28 cellular contexts compared by ENCODE assay signal in the genomic region with DNA sequence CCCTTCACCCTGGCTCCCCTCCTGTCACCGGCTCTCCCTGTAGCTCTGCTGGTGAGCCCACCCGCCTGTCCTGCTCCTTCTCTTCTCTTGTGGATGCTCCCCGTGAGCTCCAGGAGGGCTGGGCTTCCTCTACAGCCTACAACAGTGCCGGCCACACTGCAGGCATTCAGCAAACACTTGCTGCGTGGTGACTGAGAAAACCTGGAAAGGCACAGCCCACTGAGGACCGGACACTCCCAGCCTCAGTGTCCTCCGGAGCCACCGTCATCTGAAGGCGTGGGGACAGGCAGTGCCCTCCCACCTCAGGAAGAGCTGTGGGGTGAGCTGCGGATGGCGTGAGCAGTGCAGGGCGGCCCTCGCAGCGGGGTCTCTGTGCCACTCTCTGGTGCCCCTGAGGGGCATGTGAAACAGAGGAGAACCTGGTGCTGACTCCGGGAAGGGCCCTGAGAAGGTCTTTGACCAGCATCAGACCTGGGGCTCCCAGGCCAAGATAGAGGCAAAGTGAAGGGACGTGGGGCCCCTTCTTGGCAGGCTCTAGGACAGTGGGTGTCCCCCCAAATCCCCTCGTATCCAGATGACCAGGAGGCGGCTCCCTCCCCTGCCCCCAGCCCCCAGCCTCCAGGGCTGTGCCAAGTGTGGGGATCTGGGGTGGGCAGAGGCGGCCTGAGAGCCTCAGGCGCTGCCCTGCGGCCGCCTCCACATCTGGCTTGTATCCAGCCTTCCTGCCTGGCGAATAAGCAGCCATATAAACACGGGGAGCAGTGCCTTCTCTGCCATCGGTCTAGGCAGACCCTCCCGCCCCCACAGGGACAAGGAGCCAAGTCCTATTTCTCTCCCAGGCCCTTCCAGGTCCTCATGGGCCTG. TPM values are rescaled to one million over a fixed set of nuclear protein-coding genes. Genes with fewer than 3 reads are reported as not detected.
A peak's percentile ranks its signal among the peaks of the same experiment; 100 is the strongest.
DNase-seq lines count a peak whose midpoint lies in the region; ATAC-seq and TF ChIP-seq lines count a peak whose summit lies in the region.
"Had no signal": no experiment of that assay in that cellular context is flagged by ENCODE, and none has a peak within 500 bp of the region (broad histone marks: within the 10 kb centered on the region; RNA-seq: fewer than 3 reads in every experiment).

No MANE protein-coding gene starts in this region.

- H3K4me1 ChIP-seq in BLaER1 (peaks cover 92% of the 10 kb centered on the region), IMR-90 (ENCODE audit: control insufficient read depth, insufficient read depth, low read length) (no peaks in the 10 kb centered on the region; the same call in 1 of the 2 replicates), body of pancreas (peaks cover 37% of the 10 kb centered on the region), psoas muscle (no peaks in the 10 kb centered on the region), trophoblast cell (ENCODE audit: control insufficient read depth in 1 of 2, insufficient read depth in 2 of 2, low read length in 2 of 2) (peaks cover 0 to 2% of the 10 kb centered on the region in 2 experiments)
- H3K4me1 ChIP-seq: Caco-2 had no signal

- H4K12ac ChIP-seq in trophoblast cell (ENCODE audit: low read depth, low read length), result no peak overlapping the region

- no peak overlapping the region for H3K56ac ChIP-seq in IMR-90 (ENCODE audit: extremely low read depth, insufficient read depth, low read length)

- H2BK20ac ChIP-seq in IMR-90 (ENCODE audit: low read depth, low read length), result no peak overlapping the region

- in situ Hi-C loops in IMR-90 (cut with MboI; ENCODE audit: low sequenced_read_pairs), result no loop called here

- peak overlapping the region; percentile 32; the same call in 1 of the 2 replicates for H3K9ac ChIP-seq in BLaER1
- no peak overlapping the region for H3K9ac ChIP-seq in IMR-90 (ENCODE audit: low read depth, low read length)
- H3K9ac ChIP-seq in trophoblast cell (ENCODE audit: low read length), result no peak overlapping the region

- H4K91ac ChIP-seq in IMR-90 (ENCODE audit: insufficient read depth, low read depth, low read length) (no peak overlapping the region), trophoblast cell (ENCODE audit: low read depth, low read length) (no peak overlapping the region)

- POLR2A ChIA-PET in IMR-90 (lab: Charles Lee; ENCODE audit: unreplicated experiment), result no interaction called here

- no peaks in the 10 kb centered on the region for H3K79me1 ChIP-seq in IMR-90 (ENCODE audit: low read depth in 1 of 2, low read length in 2 of 2)
- no peaks in the 10 kb centered on the region for H3K79me1 ChIP-seq in trophoblast cell (ENCODE audit: low read length)

- peaks cover 93% of the 10 kb centered on the region for H4K20me1 ChIP-seq in BLaER1
- H4K20me1 ChIP-seq in IMR-90 (ENCODE audit: insufficient read depth, low read length), result no peaks in the 10 kb centered on the region; the same call in 1 of the 2 replicates

- no peaks in the 10 kb centered on the region for H3K27me3 ChIP-seq in BLaER1
- peaks cover 8% of the 10 kb centered on the region; the same call in 1 of the 2 replicates for H3K27me3 ChIP-seq in IMR-90 (ENCODE audit: control insufficient read depth, insufficient read depth, low read length)
- no peaks in the 10 kb centered on the region for H3K27me3 ChIP-seq in body of pancreas
- peaks cover 0 to 3% (median 0%) of the 10 kb centered on the region in 3 donors for H3K27me3 ChIP-seq in psoas muscle (ENCODE audit: insufficient read depth in 3 of 3, low read length in 2 of 3)
- no peaks in the 10 kb centered on the region for H3K27me3 ChIP-seq in trophoblast cell (ENCODE audit: insufficient read depth, low read length)

- H2BK120ac ChIP-seq in IMR-90 (ENCODE audit: low read depth, low read length) (no peak overlapping the region), trophoblast cell (ENCODE audit: insufficient read depth, low read length, poor library complexity) (no peak overlapping the region)

- WGBS in IMR-90 (ENCODE audit: extremely low coverage in 2 of 2, insufficient read length in 1 of 2), 2 experiments, result 20% methylated on average over 6 of the region's 26 CpGs; no CpG with 5 or more reads in 1 of the 2 experiments
- WGBS in body of pancreas, 2 donors, result 59 to 63% methylated on average over 8 to 26 of the region's 26 CpGs
- 63 to 71% (median 71%) methylated on average over 26 of the region's 26 CpGs for WGBS in psoas muscle, 3 donors
- no CpG with 5 or more reads among the region's 26 CpGs for WGBS in trophoblast cell (ENCODE audit: extremely low coverage, insufficient coverage, insufficient read length)

- TF ChIP-seq CTCF in IMR-90 (conservative IDR thresholded peaks at IDR 0.05; ENCODE audit: low read depth, low read length) (no peak), body of pancreas (IDR thresholded peaks at IDR 0.05) (no peak), psoas muscle (IDR thresholded peaks at IDR 0.05) (no peak)

- ATAC-seq in IMR-90 (ENCODE audit: low read depth) (peak; percentile 10; the same call in 1 of the 2 replicates), body of pancreas (no peak), psoas muscle (no peak)

- H3K23ac ChIP-seq in IMR-90 (ENCODE audit: low read depth, low read length), result no peak overlapping the region
- no peak overlapping the region for H3K23ac ChIP-seq in trophoblast cell (ENCODE audit: low read length)

- H3K27ac ChIP-seq in BLaER1, result peak overlapping the region; percentile 39; the same call in 1 of the 2 replicates
- H3K27ac ChIP-seq in IMR-90 (ENCODE audit: insufficient read depth, low read length), result no peak overlapping the region
- H3K27ac ChIP-seq in body of pancreas, result peak overlapping the region; percentile 26 to 80 (median 47)
- peak overlapping the region; percentile 36 for H3K27ac ChIP-seq in psoas muscle
- no peak overlapping the region for H3K27ac ChIP-seq in trophoblast cell (ENCODE audit: low read depth, low read length)
- H3K27ac ChIP-seq: C4-2B, epithelial cell of prostate, RWPE1, tibial nerve had no signal

- no peak overlapping the region for H3K4me3 ChIP-seq in BLaER1
- no peak overlapping the region for H3K4me3 ChIP-seq in IMR-90 (ENCODE audit: insufficient read depth, low read depth, low read length)
- H3K4me3 ChIP-seq in body of pancreas, result no peak overlapping the region
- no peak overlapping the region for H3K4me3 ChIP-seq in psoas muscle
- H3K4me3 ChIP-seq in trophoblast cell (ENCODE audit: low read depth, low read length), result no peak overlapping the region
- H3K4me3 ChIP-seq: smooth muscle cell, tibial nerve had no signal

- H4K8ac ChIP-seq in IMR-90 (ENCODE audit: low read depth in 2 of 2, low read length in 2 of 2) (no peak overlapping the region), trophoblast cell (ENCODE audit: low read depth, low read length) (no peak overlapping the region)

- H3K79me2 ChIP-seq in trophoblast cell (ENCODE audit: control insufficient read depth, insufficient read depth, low read length, poor library complexity), result no peaks in the 10 kb centered on the region

- dilution Hi-C loops in IMR-90 (cut with HindIII; ENCODE audit: low sequenced_read_pairs, unreplicated experiment), result no loop called here

- H3K36me3 ChIP-seq in BLaER1, result peaks cover 36% of the 10 kb centered on the region
- no peaks in the 10 kb centered on the region for H3K36me3 ChIP-seq in IMR-90 (ENCODE audit: control insufficient read depth, insufficient read depth, low read length)
- no peaks in the 10 kb centered on the region for H3K36me3 ChIP-seq in body of pancreas (replicated peaks in 1 of 2; ENCODE audit: insufficient read depth in 1 of 2, low read depth in 2 of 2)
- H3K36me3 ChIP-seq in psoas muscle (ENCODE audit: insufficient read depth in 1 of 2, low read depth in 1 of 2), result no peaks in the 10 kb centered on the region
- no peaks in the 10 kb centered on the region for H3K36me3 ChIP-seq in trophoblast cell (ENCODE audit: control insufficient read depth in 1 of 2, insufficient read depth in 2 of 2, low read length in 2 of 2)
- H3K36me3 ChIP-seq: tibial nerve had no signal

- H3K4ac ChIP-seq in IMR-90 (ENCODE audit: low read depth, low read length) (no peak overlapping the region), trophoblast cell (ENCODE audit: low read depth, low read length) (no peak overlapping the region)

- no peak overlapping the region for H2AK5ac ChIP-seq in IMR-90 (ENCODE audit: low read depth, low read length)
- no peak overlapping the region for H2AK5ac ChIP-seq in trophoblast cell (ENCODE audit: low read length)

- no peak overlapping the region for H2AFZ ChIP-seq in IMR-90 (replicated peaks; ENCODE audit: low read length, poor library complexity)
- no peak overlapping the region for H2AFZ ChIP-seq in trophoblast cell (ENCODE audit: insufficient read depth, low read length, poor library complexity)

- H3K9me3 ChIP-seq in BLaER1 (no peaks in the 10 kb centered on the region), IMR-90 (ENCODE audit: control insufficient read depth, insufficient read depth, low read length) (peaks cover 4% of the 10 kb centered on the region), body of pancreas (no peaks in the 10 kb centered on the region), psoas muscle (no peaks in the 10 kb centered on the region), trophoblast cell (ENCODE audit: insufficient read depth, low read depth, low read length) (peaks cover 5% of the 10 kb centered on the region)
- H3K9me3 ChIP-seq: tibial nerve had no signal

- H2BK5ac ChIP-seq in IMR-90 (ENCODE audit: low read depth, low read length, poor library complexity, severe bottlenecking) (no peak overlapping the region), trophoblast cell (ENCODE audit: low read depth, low read length, poor library complexity) (no peak overlapping the region)

- H3K4me2 ChIP-seq in BLaER1 (peak overlapping the region; percentile 90), IMR-90 (ENCODE audit: low read depth, low read length) (no peak overlapping the region), trophoblast cell (ENCODE audit: low read length) (no peak overlapping the region)
- H3K4me2 ChIP-seq: smooth muscle cell had no signal

- intact Hi-C loops in IMR-90 (cut with micrococcal nuclease), result no loop called here
- intact Hi-C loops in body of pancreas (cut with DNase I), result no loop called here
- intact Hi-C loops in psoas muscle (cut with DNase I), result loop anchor here in 1 of 2 donors (10.0 kb wide), 1 partner anchor 96 kb away; a partner anchor contains a TSS

- CTCF ChIA-PET in IMR-90 (lab: Yijun Ruan, JAX), result no interaction called here

- no peak for TF ChIP-seq POLR2A in IMR-90 (IDR thresholded peaks at IDR 0.05; ENCODE audit: low read depth, low read length)
- no peak for TF ChIP-seq POLR2A in body of pancreas (IDR thresholded peaks at IDR 0.05)

- H3K9me1 ChIP-seq in IMR-90 (ENCODE audit: insufficient read depth, low read length), result no peaks in the 10 kb centered on the region

- BruUV-seq in IMR-90 (replicated peaks; lab: Mats Ljungman, UMichigan), result no TSS peak

- H2AK9ac ChIP-seq in IMR-90 (replicated peaks; ENCODE audit: low read depth, low read length, poor library complexity), result peak overlapping the region; percentile 55

- TF ChIP-seq RAD21 in IMR-90 (IDR thresholded peaks at IDR 0.05; ENCODE audit: low read length), result no peak

- H3K14ac ChIP-seq in IMR-90 (replicated peaks; ENCODE audit: low read depth, low read length) (no peak overlapping the region), trophoblast cell (ENCODE audit: low read length) (no peak overlapping the region)

- H3K18ac ChIP-seq in IMR-90 (ENCODE audit: low read depth, low read length) (no peak overlapping the region), trophoblast cell (ENCODE audit: low read length) (no peak overlapping the region)

- H2BK15ac ChIP-seq in IMR-90 (ENCODE audit: low read depth, low read length), result no peak overlapping the region

- H2BK12ac ChIP-seq in trophoblast cell (ENCODE audit: low read length), result no peak overlapping the region

- DNase-seq in IMR-90 (no peak), body of pancreas (peak in 2 of 4 donors; percentile 41 to 45), psoas muscle (no peak), trophoblast cell (no peak), NOMO-1 treated with DMSO at 0.1 percent for 48 hours (lab: John Stamatoyannopoulos, UW; ENCODE audit: unreplicated experiment) (no peak), NOMO-1 treated with dmso at 0.1 percent for 144 hours (lab: John Stamatoyannopoulos, UW; ENCODE audit: unreplicated experiment) (no peak)
- DNase-seq: activated CD4-positive, alpha-beta T cell treated with anti-CD3 and anti-CD28 coated beads, Interleukin-2, amount 50 U/mL, for 4 hours; activated CD8-positive, alpha-beta memory T cell treated with anti-CD3 and anti-CD28 coated beads, Interleukin-2, amount 50 U/mL, for 4 hours; Caco-2; DMS79 treated with DMSO at 0.1 percent for 48 hours; effector CD8-positive, alpha-beta T cell; Kasumi-1; kidney glomerular epithelial cell; NCI-H1694 treated with DMSO at 0.1 percent for 48 hours; NCI-H2171; NCI-H526 treated with DMSO at 0.1 percent for 48 hours; nucleus accumbens; stimulated activated CD4-positive, alpha-beta T cell treated with anti-CD3 and anti-CD28 coated beads, Interleukin-2, amount 100 ng/mL, for 24 hours had no signal

- no peak overlapping the region for H4K5ac ChIP-seq in IMR-90 (ENCODE audit: low read depth, low read length)

RNA-seq across cellular contexts. Expression of a gene that starts 44.1 kb away (rescaled TPM):
- total RNA-seq in IMR-90 (2012; rRNA removed) (not detected in 2 replicates), body of pancreas (not detected), psoas muscle (not detected)
- polyA plus RNA-seq in IMR-90 (2012; rRNA removed) (not detected in 2 replicates), psoas muscle (not detected)
- polyA plus RNA-seq in IMR-90 (2012; cell fraction: cytosol; rRNA removed), result not detected in 2 replicates
- polyA plus RNA-seq in IMR-90 (2012; cell fraction: nucleus; rRNA removed; ENCODE audit: low replicate concordance), result not detected in 2 replicates
- not detected in 2 replicates for polyA plus RNA-seq in trophoblast cell (2013)
- total RNA-seq: activated T-helper 2 cell treated with anti-CD3 and anti-CD28 coated beads, Interferon-gamma antibody, Interleukin-2, Interleukin-4, amounts not matched to agents 10 μg/mL and 5 μg/mL and 100 μg/mL, durations not matched to agents 14 hours and 24 hours and 36 hours; Caco-2; SK-MEL-5; smooth muscle cell; T-helper 1 cell treated with Interleukin-12 subunit alpha and Interleukin-12 subunit beta and Interleukin-4 antibody, amounts not matched to agents 30 ng/mL and 1 ng/mL, for 36 hours; tibial nerve had no signal
- polyA plus RNA-seq: AG04450, smooth muscle cell had no signal

RNA-seq across cellular contexts. Expression of a gene that starts 53.6 kb away (rescaled TPM):
- total RNA-seq in IMR-90 (2012; rRNA removed) (84.2 and 102 TPM in 2 replicates), body of pancreas (10 to 100 TPM in 1 of 2 donors, 1 to 10 TPM in 1; 7.6 to 35.5 TPM), psoas muscle (10 to 100 TPM; 38.6 to 42.6 (median 38.7) TPM)
- polyA plus RNA-seq in IMR-90 (2012; rRNA removed) (109 and 112 TPM in 2 replicates), psoas muscle (10 to 100 TPM; 23.9 to 30.7 (median 28.5) TPM)
- 69.3 and 87.7 TPM in 2 replicates for polyA plus RNA-seq in IMR-90 (2012; cell fraction: cytosol; rRNA removed)
- 45.7 and 54.3 TPM in 2 replicates for polyA plus RNA-seq in IMR-90 (2012; cell fraction: nucleus; rRNA removed; ENCODE audit: low replicate concordance)
- polyA plus RNA-seq in trophoblast cell (2013), result 77.0 and 81.9 TPM in 2 replicates

RNA-seq across cellular contexts. Expression of a gene that starts 53.8 kb away (rescaled TPM):
- total RNA-seq in IMR-90 (2012; rRNA removed) (7.2 TPM in 2 replicates), body of pancreas (10 to 100 TPM in 1 of 2 donors, 1 to 10 TPM in 1; 8.8 to 48.8 TPM), psoas muscle (10 to 100 TPM in 2 of 4 donors, 1 to 10 TPM in 2; 4.8 to 10.4 (median 9.7) TPM)
- polyA plus RNA-seq in IMR-90 (2012; rRNA removed) (30.2 and 32.5 TPM in 2 replicates), psoas muscle (10 to 100 TPM in 2 of 3 donors, 1 to 10 TPM in 1; 9.0 to 15.4 (median 12.3) TPM)
- 28.6 and 42.1 TPM in 2 replicates for polyA plus RNA-seq in IMR-90 (2012; cell fraction: cytosol; rRNA removed)
- 24.8 and 44.6 TPM in 2 replicates for polyA plus RNA-seq in IMR-90 (2012; cell fraction: nucleus; rRNA removed; ENCODE audit: low replicate concordance)
- 20.9 and 21.0 TPM in 2 replicates for polyA plus RNA-seq in trophoblast cell (2013)

Comparison
In these comparisons a context has a peak if more than half of its experiments do, and no peak if none do; other contexts are left out.
1. H3K27ac ChIP-seq: peak in BLaER1 (single experiment), body of pancreas (4 of 4) and psoas muscle (single experiment); none in IMR-90 (single experiment) and trophoblast cell (single experiment).